16 cellular contexts compared by ENCODE assay signal in genomic region chr17:83096401-83097220, GRCh38. TPM values are rescaled to one million over a fixed set of nuclear protein-coding genes. Genes with fewer than 3 reads are reported as not detected.
A peak's percentile ranks its signal among the peaks of the same experiment; 100 is the strongest.
DNase-seq lines count a peak whose midpoint lies in the region; ATAC-seq, FAIRE-seq and TF ChIP-seq lines count a peak whose summit lies in the region.
"Had no signal": no experiment of that assay in that cellular context is flagged by ENCODE, and none has a peak within 500 bp of the region (broad histone marks: within the 10 kb centered on the region; RNA-seq: fewer than 3 reads in every experiment).

No MANE protein-coding gene starts in this region.

- no peaks in the 10 kb centered on the region for H3K9me3 Mint-ChIP-seq in progenitor cell of endocrine pancreas (ENCODE audit: low read depth)
- H3K9me3 Mint-ChIP-seq: activated CD4-positive, alpha-beta T cell treated with anti-CD3 and anti-CD28 coated beads, Interleukin-2, amount 10 ng/mL, durations not matched to agents 24 days and 14 days; activated T-helper 1 cell treated with anti-CD3 and anti-CD28 coated beads, Interleukin-12 subunit alpha, Interleukin-12 subunit beta, Interleukin-2, Interleukin-4 antibody, amounts not matched to agents 30 ng/mL and 10 ng/mL and 1 ng/mL, durations not matched to agents 14 hours and 24 hours and 36 hours had no signal

- H3K36me3 ChIP-seq in bronchial epithelial cell (ENCODE audit: control insufficient read depth, insufficient read depth, low read length) = peaks cover 4% of the 10 kb centered on the region
- H3K36me3 ChIP-seq in Karpas-422 (ENCODE audit: insufficient read depth, low read length) = no peaks in the 10 kb centered on the region
- H3K36me3 ChIP-seq: ovary had no signal

- no peaks in the 10 kb centered on the region for H3K9me2 ChIP-seq in Karpas-422 (replicated peaks; ENCODE audit: insufficient read depth, low read length)

- H3K4me1 ChIP-seq in Karpas-422 (ENCODE audit: low read length) = peaks cover 11% of the 10 kb centered on the region

- TF ChIP-seq POLR2A in GM18505 (IDR thresholded peaks at IDR 0.05; ENCODE audit: borderline replicate concordance, extremely low read depth, insufficient read depth, insufficient read length) = no peak

- H3K9ac ChIP-seq in Karpas-422 (ENCODE audit: low read length) = no peak overlapping the region

- H3K27ac ChIP-seq in Karpas-422 (ENCODE audit: low read length) = no peak overlapping the region
- H3K27ac ChIP-seq: ovary had no signal

- DNase-seq in ELF-1 (ENCODE audit: low read depth, low spot score) (peak; percentile 70), NCI-H2029 (lab: John Stamatoyannopoulos, UW) (peak; percentile 69), bronchial epithelial cell (ENCODE audit: low read depth) (peak; percentile 25), progenitor cell of endocrine pancreas (ENCODE audit: low spot score, unreplicated experiment) (no peak), occipital lobe (lab: John Stamatoyannopoulos, UW) (no peak), Karpas-422 (no peak)
- DNase-seq: activated CD4-positive, alpha-beta T cell treated with anti-CD3 and anti-CD28 coated beads, Interleukin-2, amount 10 ng/mL, durations not matched to agents 24 days and 14 days; GF-D8; left ventricle myocardium superior; ovary had no signal

- H3K27me3 Mint-ChIP-seq in progenitor cell of endocrine pancreas = no peaks in the 10 kb centered on the region

- peaks cover 21% of the 10 kb centered on the region for H3K4me1 Mint-ChIP-seq in progenitor cell of endocrine pancreas (ENCODE audit: low read depth)
- H3K4me1 Mint-ChIP-seq: activated CD4-positive, alpha-beta T cell treated with anti-CD3 and anti-CD28 coated beads, Interleukin-2, amount 10 ng/mL, durations not matched to agents 24 days and 14 days had no signal

- H3K4me3 ChIP-seq in bronchial epithelial cell (ENCODE audit: low read depth, low read length) (no peak overlapping the region), Karpas-422 (ENCODE audit: low read length) (no peak overlapping the region)
- H3K4me3 ChIP-seq: gastroesophageal sphincter, ovary had no signal

- peak overlapping the region; percentile 35 for H3K4me3 Mint-ChIP-seq in progenitor cell of endocrine pancreas (ENCODE audit: low read depth)
- H3K4me3 Mint-ChIP-seq: activated CD4-positive, alpha-beta T cell treated with anti-CD3 and anti-CD28 coated beads, Interleukin-2, amount 10 ng/mL, durations not matched to agents 24 days and 14 days; activated T-helper 1 cell treated with anti-CD3 and anti-CD28 coated beads, Interleukin-12 subunit alpha, Interleukin-12 subunit beta, Interleukin-2, Interleukin-4 antibody, amounts not matched to agents 30 ng/mL and 10 ng/mL and 1 ng/mL, durations not matched to agents 14 hours and 24 hours and 36 hours; B cell had no signal

- H3K36me3 Mint-ChIP-seq in progenitor cell of endocrine pancreas (ENCODE audit: insufficient read depth) = peaks cover 13% of the 10 kb centered on the region

- no peaks in the 10 kb centered on the region for H4K20me1 ChIP-seq in Karpas-422 (ENCODE audit: insufficient read depth, low read depth, low read length)

- H2AFZ ChIP-seq in Karpas-422 (ENCODE audit: low read length) = no peak overlapping the region

- H3K9me3 ChIP-seq in Karpas-422 (ENCODE audit: low read length) = no peaks in the 10 kb centered on the region
- H3K9me3 ChIP-seq: gastroesophageal sphincter, ovary had no signal

- ATAC-seq in GM18505 (IDR thresholded peaks at IDR 0.05; ENCODE audit: unreplicated experiment) (no peak), GM21360 (IDR thresholded peaks at IDR 0.05; ENCODE audit: unreplicated experiment) (no peak)
- ATAC-seq: gastroesophageal sphincter, left ventricle myocardium superior had no signal

- FAIRE-seq in bronchial epithelial cell (lab: Jason Lieb, UNC) = peak; percentile 90
- FAIRE-seq: astrocyte had no signal

- no peaks in the 10 kb centered on the region for H3K79me2 ChIP-seq in Karpas-422 (ENCODE audit: low read length)

- no peak for TF ChIP-seq CTCF in bronchial epithelial cell (IDR thresholded peaks at IDR 0.05; ENCODE audit: insufficient read depth, low read length, severe bottlenecking)
- TF ChIP-seq CTCF in progenitor cell of endocrine pancreas (IDR thresholded peaks at IDR 0.05; ENCODE audit: unreplicated experiment) = no peak

- H3K27ac Mint-ChIP-seq in progenitor cell of endocrine pancreas = peak overlapping the region; percentile 59
- H3K27ac Mint-ChIP-seq: activated CD4-positive, alpha-beta T cell treated with anti-CD3 and anti-CD28 coated beads, Interleukin-2, amount 10 ng/mL, durations not matched to agents 24 days and 14 days; activated T-helper 1 cell treated with anti-CD3 and anti-CD28 coated beads, Interleukin-12 subunit alpha, Interleukin-12 subunit beta, Interleukin-2, Interleukin-4 antibody, amounts not matched to agents 30 ng/mL and 10 ng/mL and 1 ng/mL, durations not matched to agents 14 hours and 24 hours and 36 hours; B cell had no signal

- no peak overlapping the region for H3K4me2 ChIP-seq in Karpas-422 (ENCODE audit: low read depth, low read length, poor library complexity, severe bottlenecking)

- peaks cover 17% of the 10 kb centered on the region for H3K27me3 ChIP-seq in bronchial epithelial cell (ENCODE audit: control insufficient read depth, insufficient read depth, low read length)
- no peaks in the 10 kb centered on the region for H3K27me3 ChIP-seq in Karpas-422 (ENCODE audit: low read length)
- H3K27me3 ChIP-seq: ovary had no signal

RNA-seq across cellular contexts. Expression of gene METRNL, which starts 17.2 kb away (rescaled TPM):
- 50.8 and 142 TPM in 2 replicates for total RNA-seq in bronchial epithelial cell
- 54.6 and 56.2 TPM in 2 replicates for total RNA-seq in progenitor cell of endocrine pancreas
- total RNA-seq in occipital lobe = 22.3 TPM
- 1.3 and 2.4 TPM in 2 replicates for total RNA-seq in Karpas-422 (2014; rRNA removed; shearing (Covaris generic); ENCODE audit: low replicate concordance)

Comparison
In these comparisons a context has a peak if more than half of its experiments do, and no peak if none do; other contexts are left out.
1. DNase-seq: peak in ELF-1 (single experiment), NCI-H2029 (single experiment) and bronchial epithelial cell (single experiment); none in progenitor cell of endocrine pancreas (single experiment), occipital lobe (single experiment) and Karpas-422 (single experiment).